ENCODE assay signal across 10 cellular contexts in the genomic region with DNA sequence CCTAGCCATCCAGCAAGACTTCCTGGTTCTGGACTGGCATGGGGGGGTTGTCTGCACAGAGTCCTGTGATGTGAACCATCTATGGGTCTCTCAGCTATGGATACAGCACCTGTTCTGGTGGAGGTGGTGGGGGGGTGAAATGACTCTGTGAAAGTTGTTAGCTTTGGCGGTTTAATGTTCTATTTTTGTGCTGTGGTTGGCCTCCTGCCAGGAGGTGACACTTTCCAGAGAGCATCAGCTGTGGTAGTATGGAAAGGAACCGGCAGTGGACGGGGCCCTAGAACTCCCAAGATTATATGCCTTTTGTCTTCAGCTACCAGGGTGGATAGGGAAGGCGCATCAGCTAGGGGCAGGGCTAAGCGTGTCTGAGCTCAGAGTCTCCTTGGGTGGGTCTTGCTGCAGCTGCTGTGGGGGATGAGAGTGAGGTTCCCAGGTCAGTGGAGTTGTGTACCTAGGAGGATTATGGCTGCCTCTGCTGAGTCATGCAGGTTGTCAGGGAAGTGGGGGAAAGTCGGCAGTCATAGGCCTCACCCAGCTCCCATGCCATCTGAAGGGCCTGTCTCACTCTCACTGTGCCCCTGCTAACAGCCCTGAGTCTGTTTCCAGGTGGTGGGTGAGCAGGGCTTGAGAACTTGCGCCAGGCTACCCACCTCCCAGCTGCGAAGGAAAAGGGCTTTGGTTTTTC. TPM values are rescaled to one million over a fixed set of nuclear protein-coding genes. Genes with fewer than 3 reads are reported as not detected.
A peak's percentile ranks its signal among the peaks of the same experiment; 100 is the strongest.
DNase-seq lines count a peak whose midpoint lies in the region; ATAC-seq and TF ChIP-seq lines count a peak whose summit lies in the region.
"Had no signal": no experiment of that assay in that cellular context is flagged by ENCODE, and none has a peak within 500 bp of the region (broad histone marks: within the 10 kb centered on the region; RNA-seq: fewer than 3 reads in every experiment).

No MANE protein-coding gene starts in this region.

- no peaks in the 10 kb centered on the region for H3K27me3 ChIP-seq in GM23248 (replicated peaks; ENCODE audit: insufficient read depth)
- H3K27me3 ChIP-seq in tibial nerve: no peaks in the 10 kb centered on the region
- H3K27me3 ChIP-seq: stomach had no signal

- H3F3A ChIP-seq in GM23248 (ENCODE audit: insufficient read depth): no peaks in the 10 kb centered on the region

- no peaks in the 10 kb centered on the region for H3K4me1 ChIP-seq in GM23248 (ENCODE audit: insufficient read depth)
- no peaks in the 10 kb centered on the region for H3K4me1 ChIP-seq in tibial nerve
- H3K4me1 ChIP-seq: stomach had no signal

- no peak overlapping the region for H2AFZ ChIP-seq in GM23248

- no peak overlapping the region for H3K9ac ChIP-seq in GM23248

- H3K27ac ChIP-seq in GM23248 (no peak overlapping the region), epithelial cell of prostate (peak overlapping the region; percentile 22), tibial nerve (no peak overlapping the region)
- H3K27ac ChIP-seq: stomach had no signal

- no peaks in the 10 kb centered on the region for H3K36me3 ChIP-seq in GM23248 (ENCODE audit: low read depth)
- no peaks in the 10 kb centered on the region for H3K36me3 ChIP-seq in tibial nerve
- H3K36me3 ChIP-seq: stomach had no signal

- H3K4me3 ChIP-seq in GM23248 (no peak overlapping the region), tibial nerve (no peak overlapping the region)
- H3K4me3 ChIP-seq: stomach had no signal

- no peaks in the 10 kb centered on the region for H3K79me2 ChIP-seq in GM23248 (ENCODE audit: insufficient read depth)

- DNase-seq in DMS153 (lab: John Stamatoyannopoulos, UW) (peak; percentile 27), GM23248 (peak; percentile 8), RPMI8226 (peak; percentile 91), epithelial cell of prostate (ENCODE audit: low read depth, low spot score) (no peak), tibial nerve (ENCODE audit: low spot score in 2 of 2) (no peak), activated gamma-delta T cell treated with Interleukin-2 at 50 U/mL for 16 hours (no peak)
- DNase-seq: amniotic stem cell, H9, stomach had no signal

- H3K9me2 ChIP-seq in GM23248 (ENCODE audit: insufficient read depth): no peaks in the 10 kb centered on the region

- no peak overlapping the region for H3K4me2 ChIP-seq in GM23248 (ENCODE audit: unreplicated experiment)

- TF ChIP-seq POLR2A in tibial nerve (IDR thresholded peaks at IDR 0.05): no peak

- no peak for TF ChIP-seq EP300 in tibial nerve (IDR thresholded peaks at IDR 0.05)

- in situ Hi-C loops in GM23248 (cut with MboI): no loop called here

- H3K9me3 ChIP-seq in GM23248 (ENCODE audit: low read depth) (no peaks in the 10 kb centered on the region), tibial nerve (peaks cover 0 to 14% (median 0%) of the 10 kb centered on the region in 4 donors)

- no peaks in the 10 kb centered on the region for H4K20me1 ChIP-seq in GM23248 (ENCODE audit: insufficient read depth)

- 49 to 51% methylated on average over 8 of the region's 8 CpGs for WGBS in GM23248 (ENCODE audit: low coverage in 1 of 2, low lambda C conversion rate in 2 of 2, missing lambda C conversion rate in 2 of 2), 2 experiments
- 50 to 61% methylated on average over 8 of the region's 8 CpGs for WGBS in tibial nerve, 2 donors

- no peak for ATAC-seq in HG03025 (IDR thresholded peaks at IDR 0.05; ENCODE audit: low FRiP score, unreplicated experiment)

- no peak for TF ChIP-seq CTCF in tibial nerve (IDR thresholded peaks at IDR 0.05)

RNA-seq across cellular contexts. Expression of a gene that starts 7.1 kb away (rescaled TPM):
- total RNA-seq in GM23248 (2014; rRNA removed; shearing (Covaris generic)): 13.7 and 18.2 TPM in 2 replicates
- polyA plus RNA-seq in GM23248 (2016; fragmentation: Nextera tagmentation; extraction: Ambion mirVana): 7.1 and 7.5 TPM in 2 replicates
- 10 to 100 TPM; 11.6 to 25.5 (median 15.9) TPM for total RNA-seq in tibial nerve

Comparison
In these comparisons a context has a peak if more than half of its experiments do, and no peak if none do; other contexts are left out.
1. DNase-seq: peak in DMS153 (single experiment), GM23248 (single experiment) and RPMI8226 (single experiment); none in epithelial cell of prostate (single experiment), tibial nerve (0 of 2) and activated gamma-delta T cell treated with Interleukin-2 at 50 U/mL for 16 hours (single experiment).